ENCODE assay signal across 1 cellular context in the genomic region with DNA sequence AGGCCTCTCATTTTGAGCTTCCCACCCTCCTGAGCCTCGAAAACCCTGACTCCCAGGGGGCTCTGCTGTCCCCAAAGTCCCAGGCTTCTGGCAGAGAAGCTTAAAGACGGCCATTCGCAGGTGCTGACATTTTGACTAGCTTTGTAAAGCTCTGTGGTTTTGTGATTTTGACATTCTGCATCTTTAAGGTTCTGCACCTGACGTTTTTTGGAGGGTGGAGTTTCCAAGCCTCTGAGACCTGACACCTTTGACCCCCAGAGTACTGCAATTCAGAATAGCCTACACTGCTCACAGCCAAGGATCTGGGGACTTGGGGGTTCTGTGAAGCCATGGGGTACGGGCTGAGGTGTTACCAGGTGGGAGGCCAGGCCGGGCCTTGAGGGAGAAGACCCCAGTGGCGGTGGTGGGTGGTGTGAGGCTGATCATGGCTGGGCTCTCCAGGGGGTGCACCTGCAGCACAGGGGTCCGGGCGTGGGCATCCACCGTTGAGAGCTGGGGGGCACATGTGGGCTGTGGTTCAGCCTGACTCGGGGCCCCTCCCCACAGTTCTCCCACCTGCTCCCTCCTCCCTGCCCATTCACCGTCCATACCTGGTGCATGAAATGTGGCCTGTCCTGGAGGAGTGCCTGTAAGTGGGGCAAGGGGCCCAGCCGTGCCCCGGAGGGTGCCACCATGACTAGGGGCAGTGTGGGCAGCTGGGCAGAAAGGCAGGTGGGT.
TF ChIP-seq lines count a peak whose summit lies in the region.

No MANE protein-coding gene starts in this region.

TF ChIP-seq in SK-N-SH treated with all-trans-retinoic acid at 6 μM for 48 hours, 23 proteins besides CTCF, POLR2A, EP300 and RAD21:
- no peak for TF ChIP-seq ZC3H10 (CRISPR knock-in tag; IDR thresholded peaks at IDR 0.05)
